1 cellular context compared by ENCODE assay signal in the genomic region with DNA sequence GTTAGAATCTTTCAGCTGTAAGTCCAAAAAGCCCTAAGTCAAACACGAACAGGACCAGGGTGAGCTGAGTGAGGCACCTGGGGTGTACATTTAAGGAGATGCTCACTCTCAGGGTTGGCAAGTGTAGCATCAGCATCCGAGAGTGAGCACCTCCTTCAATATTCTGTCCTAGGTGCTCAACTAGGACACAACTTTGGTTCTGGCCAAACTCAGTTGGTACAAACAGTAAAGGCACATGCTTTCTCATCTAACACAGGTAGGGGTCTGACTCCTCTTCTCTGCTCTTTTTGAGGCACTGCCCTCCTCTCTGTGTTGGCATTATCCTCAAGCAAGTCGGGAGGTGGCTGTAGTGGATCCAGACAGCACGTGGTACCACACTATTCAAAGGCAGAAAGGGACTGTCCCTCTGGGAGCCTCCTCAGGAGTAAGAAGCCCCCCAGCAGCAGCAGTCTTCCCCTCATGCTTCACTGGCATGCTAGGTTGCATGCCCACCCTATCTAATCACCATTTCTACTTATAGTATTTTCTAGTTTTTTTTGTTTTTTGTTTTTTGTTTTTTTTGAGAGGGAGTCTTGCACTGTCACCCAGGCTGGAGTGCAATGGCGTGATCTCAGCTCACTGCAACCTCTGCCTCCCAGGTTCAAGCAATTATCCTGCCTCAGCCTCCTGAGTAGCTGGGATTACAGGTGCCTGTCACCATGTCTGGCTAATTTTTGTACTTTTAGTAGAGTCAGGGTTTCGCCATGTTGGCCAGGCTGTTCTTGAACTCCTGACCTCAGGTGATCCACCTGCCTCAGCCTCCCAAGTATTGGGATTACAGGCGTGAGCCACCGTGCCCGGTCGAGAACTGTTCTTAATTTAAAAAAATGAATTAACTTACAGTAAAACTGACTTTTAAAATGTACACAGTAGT.
TF ChIP-seq lines count a peak whose summit lies in the region.

No MANE protein-coding gene starts in this region.

TF ChIP-seq in IMR-90, 13 proteins besides CTCF, POLR2A, EP300 and RAD21 (continued from another document):
- TF ChIP-seq USF2 (IDR thresholded peaks at IDR 0.05; ENCODE audit: low read depth, low read length) = no peak
- no peak for TF ChIP-seq MXI1 (IDR thresholded peaks at IDR 0.05; ENCODE audit: borderline replicate concordance, low read depth, low read length)
- no peak for TF ChIP-seq MAZ (IDR thresholded peaks at IDR 0.05; ENCODE audit: borderline replicate concordance, low read depth, low read length)
- no peak for TF ChIP-seq RFX5 (IDR thresholded peaks at IDR 0.05; ENCODE audit: low read depth, low read length)
- TF ChIP-seq RCOR1 (IDR thresholded peaks at IDR 0.05; ENCODE audit: insufficient replicate concordance, low read length) = no peak
- no peak for TF ChIP-seq NFE2L2 (IDR thresholded peaks at IDR 0.05; ENCODE audit: low read depth, low read length)
- no peak for TF ChIP-seq FOS (IDR thresholded peaks at IDR 0.05; ENCODE audit: low read depth, low read length)
- TF ChIP-seq, protein P1, sequence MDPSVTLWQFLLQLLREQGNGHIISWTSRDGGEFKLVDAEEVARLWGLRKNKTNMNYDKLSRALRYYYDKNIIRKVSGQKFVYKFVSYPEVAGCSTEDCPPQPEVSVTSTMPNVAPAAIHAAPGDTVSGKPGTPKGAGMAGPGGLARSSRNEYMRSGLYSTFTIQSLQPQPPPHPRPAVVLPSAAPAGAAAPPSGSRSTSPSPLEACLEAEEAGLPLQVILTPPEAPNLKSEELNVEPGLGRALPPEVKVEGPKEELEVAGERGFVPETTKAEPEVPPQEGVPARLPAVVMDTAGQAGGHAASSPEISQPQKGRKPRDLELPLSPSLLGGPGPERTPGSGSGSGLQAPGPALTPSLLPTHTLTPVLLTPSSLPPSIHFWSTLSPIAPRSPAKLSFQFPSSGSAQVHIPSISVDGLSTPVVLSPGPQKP (IDR thresholded peaks at IDR 0.05; ENCODE audit: borderline replicate concordance, low read depth, low read length) = no peak
- no peak for TF ChIP-seq MAFK (IDR thresholded peaks at IDR 0.05; ENCODE audit: low read depth, low read length)
- TF ChIP-seq BHLHE40 (IDR thresholded peaks at IDR 0.05; ENCODE audit: low read depth, low read length) = no peak
